1 cellular context compared by ENCODE assay signal in genomic region chr3:42387802-42388651, GRCh38.
TF ChIP-seq lines count a peak whose summit lies in the region.

No MANE protein-coding gene starts in this region.

TF ChIP-seq in HEK293, 187 proteins besides CTCF, POLR2A, EP300 and RAD21 (continued from another document):
- TF ChIP-seq ZFP37 (tag by site-specific recombination; IDR thresholded peaks at IDR 0.05), result no peak
- no peak for TF ChIP-seq ZNF133 (tag by site-specific recombination; IDR thresholded peaks at IDR 0.05)
- TF ChIP-seq ZNF292 (tag by site-specific recombination; IDR thresholded peaks at IDR 0.05; ENCODE audit: borderline replicate concordance, low read depth), result no peak
- no peak for TF ChIP-seq ZNF514 (tag by site-specific recombination; IDR thresholded peaks at IDR 0.05)
